8 cellular contexts compared by ENCODE assay signal in the genomic region with DNA sequence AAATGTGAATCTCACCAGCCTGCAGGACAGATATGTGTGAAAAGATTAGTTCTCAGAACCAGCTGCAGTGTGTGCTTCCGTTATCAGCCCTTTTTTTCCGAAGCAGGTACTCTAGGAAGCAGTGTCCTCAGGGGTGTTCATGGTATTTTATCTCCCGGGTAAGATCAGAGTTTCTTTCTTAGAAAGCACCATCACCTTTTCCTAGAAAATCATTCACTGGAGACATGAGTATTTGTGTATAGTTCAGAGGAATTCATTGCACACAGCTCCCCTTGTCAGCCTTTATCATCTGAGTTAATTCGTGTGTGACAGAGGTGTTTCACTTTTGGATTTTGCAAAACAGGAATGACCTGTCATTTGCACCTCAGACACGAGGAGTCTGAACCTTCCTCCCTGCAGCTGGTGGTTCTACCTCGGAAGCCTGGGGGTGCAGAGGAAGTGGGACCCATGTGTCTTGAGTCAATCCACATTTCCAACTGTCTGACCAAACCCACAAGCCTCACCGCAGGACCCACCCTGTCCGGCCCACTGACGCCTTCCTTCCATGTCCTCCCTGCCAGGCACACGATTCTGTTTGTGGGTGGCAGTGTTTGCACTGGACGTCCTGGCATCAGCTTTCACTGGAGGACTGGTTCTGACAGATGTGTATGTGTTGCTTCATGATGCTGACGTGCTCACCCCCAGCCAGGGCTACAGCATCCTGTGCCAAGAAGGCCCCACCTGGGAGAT.
A peak's percentile ranks its signal among the peaks of the same experiment; 100 is the strongest.
DNase-seq lines count a peak whose midpoint lies in the region; ATAC-seq and TF ChIP-seq lines count a peak whose summit lies in the region.

No MANE protein-coding gene starts in this region.

- H4K20me1 ChIP-seq in smooth muscle cell (ENCODE audit: low read depth), result no peaks in the 10 kb centered on the region

- H3K27me3 Mint-ChIP-seq in T-cell (no peaks in the 10 kb centered on the region), Calu3 (ENCODE audit: unreplicated experiment) (no peaks in the 10 kb centered on the region)
- H3K27me3 Mint-ChIP-seq in effector memory CD8-positive, alpha-beta T cell, result no peaks in the 10 kb centered on the region

- H3F3A ChIP-seq in smooth muscle cell (ENCODE audit: low read depth), result peaks cover 19% of the 10 kb centered on the region

- DNase-seq in GM12865 (ENCODE audit: low read depth) (peak; percentile 92), T-cell (peak in 28 of 34 experiments; percentile 3 to 49 (median 12)), inferior parietal cortex (ENCODE audit: extremely low spot score) (no peak), Calu3 (no peak), smooth muscle cell (lab: John Stamatoyannopoulos, UW; ENCODE audit: unreplicated experiment) (no peak), NCI-H1930 (lab: John Stamatoyannopoulos, UW) (no peak)
- peak in 2 of 3 experiments; percentile 6 to 7 for DNase-seq in effector memory CD8-positive, alpha-beta T cell

- H3K4me3 ChIP-seq in GM12865 (ENCODE audit: low read depth, low read length) (no peak overlapping the region; the same call in 1 of the 2 replicates), smooth muscle cell (no peak overlapping the region)

- intact Hi-C loops in Calu3 (cut with micrococcal nuclease; ENCODE audit: unreplicated experiment), result no loop called here

- no peak overlapping the region for H3K27ac ChIP-seq in smooth muscle cell (ENCODE audit: low read depth)

- BruUV-seq in Calu3 (replicated peaks; lab: Mats Ljungman, UMichigan), result no TSS peak

- H3K9me3 ChIP-seq in smooth muscle cell (replicated peaks; ENCODE audit: low read depth), result no peaks in the 10 kb centered on the region

- no peaks in the 10 kb centered on the region for H3K36me3 ChIP-seq in smooth muscle cell (ENCODE audit: low read depth)

- no peaks in the 10 kb centered on the region for H3K27me3 ChIP-seq in smooth muscle cell (ENCODE audit: low read depth)

- H3K4me1 Mint-ChIP-seq in T-cell (peaks cover 46 to 51% (median 49%) of the 10 kb centered on the region in 3 donors), Calu3 (ENCODE audit: low read depth, unreplicated experiment) (peaks cover 9% of the 10 kb centered on the region)
- H3K4me1 Mint-ChIP-seq in effector memory CD8-positive, alpha-beta T cell (ENCODE audit: low read depth in 2 of 2), result peaks cover 29 to 39% of the 10 kb centered on the region in 2 donors

- no peak for TF ChIP-seq CTCF in GM12865 (IDR thresholded peaks at IDR 0.05; ENCODE audit: insufficient read depth, low read depth, low read length, missing control alignments)
- no peak for TF ChIP-seq CTCF in Calu3 (IDR thresholded peaks at IDR 0.05; ENCODE audit: unreplicated experiment)
- no peak for TF ChIP-seq CTCF in smooth muscle cell (IDR thresholded peaks at IDR 0.05; ENCODE audit: borderline replicate concordance, insufficient read depth, poor library complexity, severe bottlenecking)

- H3K36me3 Mint-ChIP-seq in T-cell (peaks cover 45% of the 10 kb centered on the region), Calu3 (ENCODE audit: insufficient read depth, unreplicated experiment) (peaks cover 5% of the 10 kb centered on the region)
- peaks cover 12% of the 10 kb centered on the region for H3K36me3 Mint-ChIP-seq in effector memory CD8-positive, alpha-beta T cell (ENCODE audit: insufficient read depth)

- 91% methylated on average over 12 of the region's 12 CpGs for WGBS in smooth muscle cell (ENCODE audit: low lambda C conversion rate)

- no peaks in the 10 kb centered on the region for H3K79me2 ChIP-seq in smooth muscle cell (ENCODE audit: low read depth)

- no peak overlapping the region for H3K9ac ChIP-seq in smooth muscle cell (ENCODE audit: low read depth)

- peak; percentile 71 for ATAC-seq in HG02642 (IDR thresholded peaks at IDR 0.05; ENCODE audit: poor library complexity, unreplicated experiment)
- ATAC-seq in T-cell (replicated peaks in 1 of 4), result peak; percentile 74 to 80 (median 76)
- ATAC-seq in effector memory CD8-positive, alpha-beta T cell (replicated peaks), result peak; percentile 79

- H3K4me3 Mint-ChIP-seq in T-cell, result peak overlapping the region in 2 of 3 donors; percentile 22 to 62
- peak overlapping the region; percentile 66 to 67 for H3K4me3 Mint-ChIP-seq in effector memory CD8-positive, alpha-beta T cell
- H3K4me3 Mint-ChIP-seq in Calu3 (ENCODE audit: low read depth, unreplicated experiment), result no peak overlapping the region

- CTCF ChIA-PET in T-cell (lab: Charles Lee) (no interaction called here), Calu3 (lab: Charles Lee) (no interaction called here)

- H3K27ac Mint-ChIP-seq in T-cell (peak overlapping the region; percentile 46 to 69), Calu3 (ENCODE audit: unreplicated experiment) (no peak overlapping the region)
- H3K27ac Mint-ChIP-seq in effector memory CD8-positive, alpha-beta T cell, result peak overlapping the region; percentile 90

- POLR2A ChIA-PET in T-cell (lab: Charles Lee), result no interaction called here

- peaks cover 5% of the 10 kb centered on the region for H3K4me1 ChIP-seq in smooth muscle cell (ENCODE audit: low read depth)

- H2AFZ ChIP-seq in smooth muscle cell (ENCODE audit: low read depth), result no peak overlapping the region

- no peak overlapping the region for H3K4me2 ChIP-seq in smooth muscle cell

- H3K9me3 Mint-ChIP-seq in T-cell (no peaks in the 10 kb centered on the region), Calu3 (ENCODE audit: low read depth, unreplicated experiment) (no peaks in the 10 kb centered on the region)
- H3K9me3 Mint-ChIP-seq in effector memory CD8-positive, alpha-beta T cell, result no peaks in the 10 kb centered on the region

Comparison
In these comparisons a context has a peak if more than half of its experiments do, and no peak if none do; other contexts are left out.
1. DNase-seq: peak in GM12865 (single experiment), T-cell (28 of 34) and effector memory CD8-positive, alpha-beta T cell (2 of 3); none in inferior parietal cortex (single experiment), Calu3 (single experiment), smooth muscle cell (single experiment) and NCI-H1930 (0 of 2).
2. Peak in every context shown above with its lines, with median percentiles within 50 percentile points of each other: ATAC-seq.